ENCODE assay signal across 35 cellular contexts in genomic region chr16:57209780-57210179, GRCh38.
"Had no signal": no experiment of that assay in that cellular context is flagged by ENCODE, and none has a peak within 500 bp of the region (broad histone marks: within the 10 kb centered on the region; RNA-seq: fewer than 3 reads in every experiment).

No MANE protein-coding gene starts in this region.

- DNase-seq: Karpas-422, Kasumi-1, KG1, MG63, MM.1S, MV-4-11, NCI-H1048, NCI-H1092, NCI-H1092 treated with DMSO at 0.1 percent for 48 hours, NCI-H1105, NCI-H1105 treated with DMSO at 0.1 percent for 48 hours, NCI-H1417, NCI-H1417 treated with DMSO at 0.1 percent for 48 hours, NCI-H1436, NCI-H1436 treated with DMSO at 0.1 percent for 48 hours, NCI-H146, NCI-H1694, NCI-H1694 treated with DMSO at 0.1 percent for 48 hours, NCI-H187, NCI-H187 treated with DMSO at 0.1 percent for 48 hours, NCI-H1930, NCI-H2029, NCI-H2029 treated with DMSO at 0.1 percent for 48 hours, NCI-H2081, NCI-H2081 treated with DMSO at 0.1 percent for 48 hours, NCI-H2107, NCI-H2171, NCI-H2171 treated with DMSO at 0.1 percent for 48 hours, NCI-H2227 treated with DMSO at 0.1 percent for 48 hours, NCI-H226, NCI-H345, NCI-H446, NCI-H446 treated with DMSO at 0.1 percent for 48 hours, NCI-H510A had no signal

- H3K4me3 ChIP-seq: MG63 had no signal

- H3K9ac ChIP-seq: KMS-11 had no signal

- H3K27me3 ChIP-seq: MG63 had no signal

- H3K27ac ChIP-seq: KMS-11 had no signal

- H3K4me2 ChIP-seq: KMS-11 had no signal
